32 cellular contexts compared by ENCODE assay signal in genomic region chr11:88701816-88702215, GRCh38.
DNase-seq lines count a peak whose midpoint lies in the region; ATAC-seq, FAIRE-seq and TF ChIP-seq lines count a peak whose summit lies in the region.
"Had no signal": no experiment of that assay in that cellular context is flagged by ENCODE, and none has a peak within 500 bp of the region (broad histone marks: within the 10 kb centered on the region; RNA-seq: fewer than 3 reads in every experiment).

No MANE protein-coding gene starts in this region.

- no peak overlapping the region for H3K27ac ChIP-seq in endothelial cell of umbilical vein (ENCODE audit: insufficient read depth, low read depth, low read length)
- H3K27ac ChIP-seq: 22Rv1; A549; BLaER1; BLaER1 treated with 17β-estradiol and CSF1 and Interleukin-3, amounts not matched to agents 10 nM and 100 nM; C4-2B had no signal

- no peaks in the 10 kb centered on the region for H3K79me2 ChIP-seq in endothelial cell of umbilical vein (ENCODE audit: control insufficient read depth, insufficient read depth, low read length)

- no peak overlapping the region for H3K9ac ChIP-seq in endothelial cell of umbilical vein (replicated peaks; ENCODE audit: extremely low read depth, insufficient read depth, low read length)
- H3K9ac ChIP-seq: BLaER1; BLaER1 treated with 17β-estradiol and CSF1 and Interleukin-3, amounts not matched to agents 10 nM and 100 nM had no signal

- POLR2A ChIA-PET in endothelial cell of umbilical vein (lab: Charles Lee), result no interaction called here

- no peaks in the 10 kb centered on the region for H3K9me1 ChIP-seq in endothelial cell of umbilical vein (replicated peaks; ENCODE audit: control insufficient read depth, extremely low read depth, insufficient read depth, low read length)

- peak; percentile 30 for DNase-seq in dermis blood vessel endothelial cell
- DNase-seq in endothelial cell of umbilical vein (ENCODE audit: low read depth, low spot score), result peak; percentile 60
- DNase-seq in lung microvascular endothelial cell (ENCODE audit: low read depth in 2 of 2), result peak; percentile 2 to 13
- no peak for DNase-seq in DMS79 treated with DMSO at 0.1 percent for 48 hours (lab: John Stamatoyannopoulos, UW)
- DNase-seq in COLO829 (ENCODE audit: low spot score), result no peak
- no peak for DNase-seq in Right ventricle myocardium inferior (ENCODE audit: missing footprints)
- DNase-seq: 8988T; ACHN; AML-193; BE2C; C1 segment of cervical spinal cord; Caco-2; Calu3; CD4-positive, alpha-beta memory T cell; CD4-positive, alpha-beta T cell; CD4-positive, CD25-positive, alpha-beta regulatory T cell; CD8-positive, alpha-beta memory T cell; CD8-positive, alpha-beta T cell; COR-L47; DMS 273 treated with DMSO at 0.1 percent for 48 hours; DMS153; DMS53; DMS79; DND-41; EL had no signal

- H3K27me3 ChIP-seq in endothelial cell of umbilical vein (ENCODE audit: control insufficient read depth in 2 of 2, insufficient read depth in 2 of 2, low read length in 2 of 2), result no peaks in the 10 kb centered on the region
- H3K27me3 ChIP-seq: BE2C; BLaER1; BLaER1 treated with 17β-estradiol and CSF1 and Interleukin-3, amounts not matched to agents 10 nM and 100 nM had no signal

- intact Hi-C loops in endothelial cell of umbilical vein (cut with micrococcal nuclease), result no loop called here
- intact Hi-C loops in Right ventricle myocardium inferior (cut with DNase I), result no loop called here

- ATAC-seq in Right ventricle myocardium inferior, result no peak
- ATAC-seq: A549; CD8-positive, alpha-beta T cell had no signal

- peaks cover 3% of the 10 kb centered on the region for H3K4me1 ChIP-seq in endothelial cell of umbilical vein (ENCODE audit: control insufficient read depth, extremely low read depth, insufficient read depth, low read length)
- H3K4me1 ChIP-seq: A549; BE2C; BLaER1; BLaER1 treated with 17β-estradiol and CSF1 and Interleukin-3, amounts not matched to agents 10 nM and 100 nM; Caco-2 had no signal

- no peaks in the 10 kb centered on the region for H3K36me3 ChIP-seq in endothelial cell of umbilical vein (ENCODE audit: control insufficient read depth in 2 of 2, extremely low read depth in 1 of 2, insufficient read depth in 2 of 2, low read length in 2 of 2)
- H3K36me3 ChIP-seq: BE2C; BLaER1; BLaER1 treated with 17β-estradiol and CSF1 and Interleukin-3, amounts not matched to agents 10 nM and 100 nM had no signal

- H3K9me3 ChIP-seq in endothelial cell of umbilical vein (replicated peaks; ENCODE audit: control insufficient read depth, insufficient read depth, low read length), result no peaks in the 10 kb centered on the region
- H3K9me3 ChIP-seq: A549; BE2C; BLaER1; BLaER1 treated with 17β-estradiol and CSF1 and Interleukin-3, amounts not matched to agents 10 nM and 100 nM; Caco-2 had no signal

- no peak for TF ChIP-seq POLR2A in endothelial cell of umbilical vein (IDR thresholded peaks at IDR 0.05; ENCODE audit: low read depth, low read length)

- H4K20me1 ChIP-seq in endothelial cell of umbilical vein (replicated peaks; ENCODE audit: control insufficient read depth, extremely low read depth, insufficient read depth, low read length), result no peaks in the 10 kb centered on the region
- H4K20me1 ChIP-seq: BLaER1; BLaER1 treated with 17β-estradiol and CSF1 and Interleukin-3, amounts not matched to agents 10 nM and 100 nM had no signal

- dilution Hi-C loops in endothelial cell of umbilical vein (cut with MboI; ENCODE audit: extremely low pct_ligation_motif_present, low sequenced_read_pairs), result no loop called here

- H3K4me3 ChIP-seq in endothelial cell of umbilical vein (replicated peaks in 1 of 3; ENCODE audit: insufficient read depth in 1 of 3, low read depth in 1 of 3, low read length in 3 of 3), result no peak overlapping the region
- H3K4me3 ChIP-seq: A549; BLaER1; BLaER1 treated with 17β-estradiol and CSF1 and Interleukin-3, amounts not matched to agents 10 nM and 100 nM had no signal

- CTCF ChIA-PET in endothelial cell of umbilical vein (lab: Charles Lee), result no interaction called here

- no peak overlapping the region for H3K4me2 ChIP-seq in endothelial cell of umbilical vein (ENCODE audit: insufficient read depth, low read length)
- H3K4me2 ChIP-seq: A549; BLaER1; BLaER1 treated with 17β-estradiol and CSF1 and Interleukin-3, amounts not matched to agents 10 nM and 100 nM had no signal

- H2AFZ ChIP-seq in endothelial cell of umbilical vein (ENCODE audit: low read depth, low read length), result no peak overlapping the region

- no peak for TF ChIP-seq CTCF in endothelial cell of umbilical vein (IDR thresholded peaks at IDR 0.05; ENCODE audit: extremely low read depth in 1 of 2, insufficient read depth in 1 of 2, low read depth in 1 of 2, low read length in 2 of 2)

- BruUV-seq in endothelial cell of umbilical vein (replicated peaks; lab: Mats Ljungman, UMichigan), result no TSS peak

- FAIRE-seq in endothelial cell of umbilical vein (lab: Jason Lieb, UNC), result no peak
- FAIRE-seq: A204.1, A549, D721Med had no signal

TF ChIP-seq in endothelial cell of umbilical vein, 7 proteins besides CTCF, POLR2A, EP300 and RAD21:
- TF ChIP-seq JUN (IDR thresholded peaks at IDR 0.05; ENCODE audit: borderline replicate concordance, insufficient read depth, insufficient read length, low read depth), result peak; percentile 16
- TF ChIP-seq FOS (IDR thresholded peaks at IDR 0.05; ENCODE audit: borderline replicate concordance, insufficient read depth, low read length), result peak; percentile 5
- TF ChIP-seq POLR2AphosphoS5 (IDR thresholded peaks at IDR 0.05; ENCODE audit: insufficient read depth, low read depth, low read length), result no peak

Comparison
In these comparisons a context has a peak if more than half of its experiments do, and no peak if none do; other contexts are left out.
1. DNase-seq: peak in dermis blood vessel endothelial cell (single experiment), endothelial cell of umbilical vein (single experiment) and lung microvascular endothelial cell (2 of 2); none in DMS79 treated with DMSO at 0.1 percent for 48 hours (single experiment), COLO829 (single experiment) and Right ventricle myocardium inferior (single experiment).